ENCODE assay signal across 19 cellular contexts in the genomic region with DNA sequence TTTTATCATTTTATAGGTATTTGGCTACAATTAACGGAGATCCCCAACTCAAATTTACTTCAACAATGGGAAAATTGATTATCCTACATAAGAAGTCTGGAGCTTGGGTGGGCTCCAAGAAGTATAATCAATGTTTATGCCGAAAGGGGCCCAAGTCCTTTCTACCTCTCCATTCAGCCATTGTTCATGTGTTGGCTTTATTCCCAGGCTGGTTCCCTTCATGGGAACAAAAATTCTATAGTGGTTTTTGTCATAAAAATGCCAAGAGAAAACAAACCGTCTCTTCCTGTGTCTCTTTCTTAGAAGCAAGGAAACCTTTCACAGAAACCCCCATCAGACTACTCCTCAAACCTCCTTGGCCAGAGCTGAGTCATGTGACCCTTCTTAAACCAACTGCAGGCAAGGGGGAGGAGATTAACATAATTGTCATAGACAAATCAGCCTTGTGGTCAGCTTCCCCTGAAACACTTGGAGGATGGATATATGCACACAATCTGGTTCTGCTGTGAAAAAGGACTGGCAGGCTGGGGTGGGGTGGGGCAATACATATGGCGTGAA.
A peak's percentile ranks its signal among the peaks of the same experiment; 100 is the strongest.
DNase-seq lines count a peak whose midpoint lies in the region; ATAC-seq and TF ChIP-seq lines count a peak whose summit lies in the region.
"Had no signal": no experiment of that assay in that cellular context is flagged by ENCODE, and none has a peak within 500 bp of the region (broad histone marks: within the 10 kb centered on the region; RNA-seq: fewer than 3 reads in every experiment).

No MANE protein-coding gene starts in this region.

- in situ Hi-C loops in mammary epithelial cell (cut with MboI; ENCODE audit: low sequenced_read_pairs in 2 of 2), result no loop called here

- no peaks in the 10 kb centered on the region for H3K9me3 Mint-ChIP-seq in MCF 10A (ENCODE audit: unreplicated experiment)
- peaks cover 9% of the 10 kb centered on the region for H3K9me3 Mint-ChIP-seq in activated naive CD8-positive, alpha-beta T cell treated with anti-CD3 and anti-CD28 coated beads, Interleukin-2, amount 50 U/mL, for 24 hours
- H3K9me3 Mint-ChIP-seq in stimulated activated effector memory CD8-positive, alpha-beta T cell treated with anti-CD3 and anti-CD28 coated beads, Interleukin-12 subunit alpha, Interleukin-12 subunit beta, amount 100 ng/mL, for 72 hours, result no peaks in the 10 kb centered on the region
- H3K9me3 Mint-ChIP-seq: effector memory CD8-positive, alpha-beta T cell had no signal

- no peaks in the 10 kb centered on the region for H3K4me1 ChIP-seq in mammary epithelial cell (ENCODE audit: insufficient read depth, low read length)
- H3K4me1 ChIP-seq: left ventricle myocardium inferior had no signal

- H3K27ac Mint-ChIP-seq in MCF 10A (ENCODE audit: low read depth, unreplicated experiment), result no peak overlapping the region
- H3K27ac Mint-ChIP-seq in activated naive CD8-positive, alpha-beta T cell treated with anti-CD3 and anti-CD28 coated beads, Interleukin-2, amount 50 U/mL, for 24 hours, result no peak overlapping the region
- H3K27ac Mint-ChIP-seq in stimulated activated effector memory CD8-positive, alpha-beta T cell treated with anti-CD3 and anti-CD28 coated beads, Interleukin-12 subunit alpha, Interleukin-12 subunit beta, amount 100 ng/mL, for 72 hours, result no peak overlapping the region
- H3K27ac Mint-ChIP-seq: B cell; effector memory CD8-positive, alpha-beta T cell had no signal

- no peaks in the 10 kb centered on the region for H3K27me3 Mint-ChIP-seq in MCF 10A (ENCODE audit: insufficient read depth, unreplicated experiment)
- no peaks in the 10 kb centered on the region for H3K27me3 Mint-ChIP-seq in activated naive CD8-positive, alpha-beta T cell treated with anti-CD3 and anti-CD28 coated beads, Interleukin-2, amount 50 U/mL, for 24 hours
- H3K27me3 Mint-ChIP-seq: B cell; effector memory CD8-positive, alpha-beta T cell had no signal

- CTCF ChIA-PET in mammary epithelial cell (lab: Charles Lee; ENCODE audit: low non-redundant PET), result no interaction called here
- CTCF ChIA-PET in MCF 10A (lab: Yijun Ruan, JAX), result no interaction called here

- dilution Hi-C loops in mammary epithelial cell (cut with HindIII; ENCODE audit: low sequenced_read_pairs), result no loop called here

- no TSS peak for BruUV-seq in mammary epithelial cell (replicated peaks; lab: Mats Ljungman, UMichigan)
- BruUV-seq in MCF 10A (replicated peaks; lab: Mats Ljungman, UMichigan), result no TSS peak

- H3K4me2 ChIP-seq in mammary epithelial cell (ENCODE audit: insufficient read depth, low read depth, low read length), result no peak overlapping the region

- DNase-seq in mammary epithelial cell, result no peak
- DNase-seq in MCF 10A (ENCODE audit: unreplicated experiment), result no peak
- DNase-seq in MV-4-11 (lab: John Stamatoyannopoulos, UW), result peak; percentile 65
- DNase-seq in activated naive CD8-positive, alpha-beta T cell treated with anti-CD3 and anti-CD28 coated beads, Interleukin-2, amount 50 U/mL, for 24 hours, result no peak
- DNase-seq in stimulated activated effector memory CD8-positive, alpha-beta T cell treated with anti-CD3 and anti-CD28 coated beads, Interleukin-12 subunit alpha, Interleukin-12 subunit beta, amount 100 ng/mL, for 72 hours (ENCODE audit: low spot score in 2 of 2), result no peak
- DNase-seq in activated effector memory CD4-positive, alpha-beta T cell treated with anti-CD3 and anti-CD28 coated beads, Interleukin-2, amount 50 U/mL, for 16 hours, result no peak
- DNase-seq in NCI-H1436 (lab: John Stamatoyannopoulos, UW), result no peak
- no peak for DNase-seq in COLO829 (ENCODE audit: low spot score)
- DNase-seq: activated naive CD4-positive, alpha-beta T cell treated with Interleukin-2 at 50 U/mL for 16 hours; effector memory CD8-positive, alpha-beta T cell; foreskin fibroblast; left ventricle myocardium inferior; posterior cingulate gyrus; SHP77; small intestine; T-helper 9 cell had no signal

- no peak overlapping the region for H3K9ac ChIP-seq in mammary epithelial cell (ENCODE audit: insufficient read depth, low read length)

- no peaks in the 10 kb centered on the region for H3K36me3 Mint-ChIP-seq in MCF 10A (ENCODE audit: insufficient read depth, unreplicated experiment)
- no peaks in the 10 kb centered on the region for H3K36me3 Mint-ChIP-seq in activated naive CD8-positive, alpha-beta T cell treated with anti-CD3 and anti-CD28 coated beads, Interleukin-2, amount 50 U/mL, for 24 hours (ENCODE audit: low read depth)
- no peaks in the 10 kb centered on the region for H3K36me3 Mint-ChIP-seq in stimulated activated effector memory CD8-positive, alpha-beta T cell treated with anti-CD3 and anti-CD28 coated beads, Interleukin-12 subunit alpha, Interleukin-12 subunit beta, amount 100 ng/mL, for 72 hours

- no peak overlapping the region for H3K27ac ChIP-seq in mammary epithelial cell (ENCODE audit: insufficient read depth, low read depth, low read length)
- H3K27ac ChIP-seq: cardiac muscle cell, left ventricle myocardium inferior had no signal

- H4K20me1 ChIP-seq in mammary epithelial cell (ENCODE audit: insufficient read depth, low read length), result no peaks in the 10 kb centered on the region

- no peak overlapping the region for H3K4me3 Mint-ChIP-seq in MCF 10A (ENCODE audit: unreplicated experiment)
- H3K4me3 Mint-ChIP-seq in activated naive CD8-positive, alpha-beta T cell treated with anti-CD3 and anti-CD28 coated beads, Interleukin-2, amount 50 U/mL, for 24 hours, result no peak overlapping the region
- H3K4me3 Mint-ChIP-seq in stimulated activated effector memory CD8-positive, alpha-beta T cell treated with anti-CD3 and anti-CD28 coated beads, Interleukin-12 subunit alpha, Interleukin-12 subunit beta, amount 100 ng/mL, for 72 hours, result no peak overlapping the region
- H3K4me3 Mint-ChIP-seq: B cell; effector memory CD8-positive, alpha-beta T cell had no signal

- H3K4me3 ChIP-seq in mammary epithelial cell (replicated peaks in 1 of 3; ENCODE audit: insufficient read depth in 1 of 3, low read depth in 2 of 3, low read length in 3 of 3), result no peak overlapping the region
- H3K4me3 ChIP-seq: cardiac muscle cell, left ventricle myocardium inferior had no signal

- ATAC-seq in activated naive CD8-positive, alpha-beta T cell treated with anti-CD3 and anti-CD28 coated beads, Interleukin-2, amount 50 U/mL, for 24 hours, result peak; percentile 52
- ATAC-seq in stimulated activated effector memory CD8-positive, alpha-beta T cell treated with anti-CD3 and anti-CD28 coated beads, Interleukin-12 subunit alpha, Interleukin-12 subunit beta, amount 100 ng/mL, for 72 hours, result peak; percentile 66
- ATAC-seq: effector memory CD8-positive, alpha-beta T cell; HCT116 had no signal

- H3K79me2 ChIP-seq in mammary epithelial cell (ENCODE audit: insufficient read depth, low read length), result no peaks in the 10 kb centered on the region

- no peaks in the 10 kb centered on the region for H3K9me3 ChIP-seq in mammary epithelial cell (replicated peaks; ENCODE audit: insufficient read depth, low read length)
- H3K9me3 ChIP-seq: left ventricle myocardium inferior had no signal

- intact Hi-C loops in mammary epithelial cell (cut with micrococcal nuclease) (no loop called here), MCF 10A (cut with micrococcal nuclease) (no loop called here)

- H3K27me3 ChIP-seq in mammary epithelial cell (ENCODE audit: insufficient read depth, low read length), result no peaks in the 10 kb centered on the region
- H3K27me3 ChIP-seq: cardiac muscle cell had no signal

- no peaks in the 10 kb centered on the region for H3K4me1 Mint-ChIP-seq in MCF 10A (ENCODE audit: insufficient read depth, unreplicated experiment)
- peaks cover 26% of the 10 kb centered on the region for H3K4me1 Mint-ChIP-seq in activated naive CD8-positive, alpha-beta T cell treated with anti-CD3 and anti-CD28 coated beads, Interleukin-2, amount 50 U/mL, for 24 hours
- H3K4me1 Mint-ChIP-seq in stimulated activated effector memory CD8-positive, alpha-beta T cell treated with anti-CD3 and anti-CD28 coated beads, Interleukin-12 subunit alpha, Interleukin-12 subunit beta, amount 100 ng/mL, for 72 hours, result peaks cover 21% of the 10 kb centered on the region

- peak overlapping the region; percentile 58 for H2AFZ ChIP-seq in mammary epithelial cell (ENCODE audit: low read depth, low read length)

- POLR2A ChIA-PET in MCF 10A (lab: Yijun Ruan, JAX), result interaction anchor here (0.5 to 0.7 kb wide), 3 partner anchors 19 to 1034 kb away, joined by 3 read pairs; no protein-coding TSS in a partner anchor

- TF ChIP-seq CTCF in mammary epithelial cell (conservative IDR thresholded peaks at IDR 0.05 in 1 of 2, IDR thresholded peaks at IDR 0.05 in 1 of 2; ENCODE audit: extremely low read depth in 1 of 2, insufficient read depth in 1 of 2, low read depth in 1 of 2, low read length in 2 of 2) (no peak), MCF 10A (IDR thresholded peaks at IDR 0.05; ENCODE audit: unreplicated experiment) (no peak)

- WGBS in mammary epithelial cell (ENCODE audit: low coverage, missing lambda C conversion rate), result 55% methylated on average over 4 of the region's 4 CpGs

- no peaks in the 10 kb centered on the region for H3K36me3 ChIP-seq in mammary epithelial cell (ENCODE audit: insufficient read depth, low read length)
- H3K36me3 ChIP-seq: cardiac muscle cell, left ventricle myocardium inferior had no signal
